In the genomic region with DNA sequence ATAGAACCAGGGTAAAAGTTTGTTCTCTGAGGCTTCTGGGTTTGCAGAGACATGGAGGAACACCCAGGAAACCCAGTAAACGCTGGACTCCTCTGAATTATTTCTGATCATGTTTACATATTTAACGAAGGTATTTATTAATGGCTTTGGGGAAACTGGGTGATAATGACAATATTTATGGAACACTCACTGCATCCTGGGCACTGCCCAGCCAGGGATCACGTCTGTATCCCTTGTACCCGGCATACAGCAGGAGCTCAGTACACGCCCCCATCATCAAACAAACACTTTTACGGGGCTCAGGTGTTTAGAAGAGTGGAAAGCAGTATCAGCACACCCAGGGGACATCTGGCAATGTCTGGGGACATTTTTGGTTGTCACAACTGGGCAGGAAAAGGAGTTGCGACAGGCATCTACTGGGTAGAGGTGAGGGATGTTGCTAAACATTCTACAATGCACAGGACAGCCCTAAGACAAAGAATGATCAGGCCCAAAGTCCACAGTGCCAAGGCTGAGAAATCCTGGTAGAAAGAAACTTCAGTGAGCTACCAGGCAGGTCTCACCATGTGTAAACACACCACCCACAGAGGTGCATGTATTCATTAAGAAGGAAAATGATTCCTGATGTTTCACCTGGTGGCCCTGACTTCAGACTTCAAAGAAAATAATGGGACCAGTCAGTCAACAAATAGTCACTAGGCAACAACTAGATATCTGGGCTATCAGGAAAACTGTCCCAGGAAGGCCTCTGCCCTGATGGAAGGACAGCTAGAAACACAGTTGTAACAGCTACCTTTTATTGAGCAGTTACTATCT, we compare ENCODE assay signal across 1 cellular context.
TF ChIP-seq lines count a peak whose summit lies in the region.

No MANE protein-coding gene starts in this region.

TF ChIP-seq in HepG2, 621 proteins besides CTCF, POLR2A, EP300 and RAD21 (continued from another document and continues in another):
- TF ChIP-seq, protein P1, sequence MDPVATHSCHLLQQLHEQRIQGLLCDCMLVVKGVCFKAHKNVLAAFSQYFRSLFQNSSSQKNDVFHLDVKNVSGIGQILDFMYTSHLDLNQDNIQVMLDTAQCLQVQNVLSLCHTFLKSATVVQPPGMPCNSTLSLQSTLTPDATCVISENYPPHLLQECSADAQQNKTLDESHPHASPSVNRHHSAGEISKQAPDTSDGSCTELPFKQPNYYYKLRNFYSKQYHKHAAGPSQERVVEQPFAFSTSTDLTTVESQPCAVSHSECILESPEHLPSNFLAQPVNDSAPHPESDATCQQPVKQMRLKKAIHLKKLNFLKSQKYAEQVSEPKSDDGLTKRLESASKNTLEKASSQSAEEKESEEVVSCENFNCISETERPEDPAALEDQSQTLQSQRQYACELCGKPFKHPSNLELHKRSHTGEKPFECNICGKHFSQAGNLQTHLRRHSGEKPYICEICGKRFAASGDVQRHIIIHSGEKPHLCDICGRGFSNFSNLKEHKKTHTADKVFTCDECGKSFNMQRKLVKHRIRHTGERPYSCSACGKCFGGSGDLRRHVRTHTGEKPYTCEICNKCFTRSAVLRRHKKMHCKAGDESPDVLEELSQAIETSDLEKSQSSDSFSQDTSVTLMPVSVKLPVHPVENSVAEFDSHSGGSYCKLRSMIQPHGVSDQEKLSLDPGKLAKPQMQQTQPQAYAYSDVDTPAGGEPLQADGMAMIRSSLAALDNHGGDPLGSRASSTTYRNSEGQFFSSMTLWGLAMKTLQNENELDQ (CRISPR knock-in tag; IDR thresholded peaks at IDR 0.05; ENCODE audit: borderline replicate concordance): no peak
- TF ChIP-seq ZNF775 (CRISPR knock-in tag; IDR thresholded peaks at IDR 0.05; ENCODE audit: borderline replicate concordance): no peak
- no peak for TF ChIP-seq ZNF773 (CRISPR knock-in tag; IDR thresholded peaks at IDR 0.05; ENCODE audit: borderline replicate concordance)
- peak; percentile 75; the same call in 1 of the 2 replicates for TF ChIP-seq HNF4G (IDR thresholded peaks at IDR 0.05; ENCODE audit: borderline replicate concordance, low read depth, low read length)
- TF ChIP-seq HNF4G (CRISPR knock-in tag; IDR thresholded peaks at IDR 0.05; ENCODE audit: borderline replicate concordance, low read depth): peak; percentile 56; the same call in 1 of the 2 replicates
- TF ChIP-seq ZNF841 (CRISPR knock-in tag; IDR thresholded peaks at IDR 0.05; ENCODE audit: borderline replicate concordance): no peak
- TF ChIP-seq, protein P2, sequence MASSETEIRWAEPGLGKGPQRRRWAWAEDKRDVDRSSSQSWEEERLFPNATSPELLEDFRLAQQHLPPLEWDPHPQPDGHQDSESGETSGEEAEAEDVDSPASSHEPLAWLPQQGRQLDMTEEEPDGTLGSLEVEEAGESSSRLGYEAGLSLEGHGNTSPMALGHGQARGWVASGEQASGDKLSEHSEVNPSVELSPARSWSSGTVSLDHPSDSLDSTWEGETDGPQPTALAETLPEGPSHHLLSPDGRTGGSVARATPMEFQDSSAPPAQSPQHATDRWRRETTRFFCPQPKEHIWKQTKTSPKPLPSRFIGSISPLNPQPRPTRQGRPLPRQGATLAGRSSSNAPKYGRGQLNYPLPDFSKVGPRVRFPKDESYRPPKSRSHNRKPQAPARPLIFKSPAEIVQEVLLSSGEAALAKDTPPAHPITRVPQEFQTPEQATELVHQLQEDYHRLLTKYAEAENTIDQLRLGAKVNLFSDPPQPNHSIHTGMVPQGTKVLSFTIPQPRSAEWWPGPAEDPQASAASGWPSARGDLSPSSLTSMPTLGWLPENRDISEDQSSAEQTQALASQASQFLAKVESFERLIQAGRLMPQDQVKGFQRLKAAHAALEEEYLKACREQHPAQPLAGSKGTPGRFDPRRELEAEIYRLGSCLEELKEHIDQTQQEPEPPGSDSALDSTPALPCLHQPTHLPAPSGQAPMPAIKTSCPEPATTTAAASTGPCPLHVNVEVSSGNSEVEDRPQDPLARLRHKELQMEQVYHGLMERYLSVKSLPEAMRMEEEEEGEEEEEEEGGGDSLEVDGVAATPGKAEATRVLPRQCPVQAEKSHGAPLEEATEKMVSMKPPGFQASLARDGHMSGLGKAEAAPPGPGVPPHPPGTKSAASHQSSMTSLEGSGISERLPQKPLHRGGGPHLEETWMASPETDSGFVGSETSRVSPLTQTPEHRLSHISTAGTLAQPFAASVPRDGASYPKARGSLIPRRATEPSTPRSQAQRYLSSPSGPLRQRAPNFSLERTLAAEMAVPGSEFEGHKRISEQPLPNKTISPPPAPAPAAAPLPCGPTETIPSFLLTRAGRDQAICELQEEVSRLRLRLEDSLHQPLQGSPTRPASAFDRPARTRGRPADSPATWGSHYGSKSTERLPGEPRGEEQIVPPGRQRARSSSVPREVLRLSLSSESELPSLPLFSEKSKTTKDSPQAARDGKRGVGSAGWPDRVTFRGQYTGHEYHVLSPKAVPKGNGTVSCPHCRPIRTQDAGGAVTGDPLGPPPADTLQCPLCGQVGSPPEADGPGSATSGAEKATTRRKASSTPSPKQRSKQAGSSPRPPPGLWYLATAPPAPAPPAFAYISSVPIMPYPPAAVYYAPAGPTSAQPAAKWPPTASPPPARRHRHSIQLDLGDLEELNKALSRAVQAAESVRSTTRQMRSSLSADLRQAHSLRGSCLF (CRISPR knock-in tag; IDR thresholded peaks at IDR 0.05; ENCODE audit: borderline replicate concordance): no peak
- no peak for TF ChIP-seq RELA (CRISPR knock-in tag; IDR thresholded peaks at IDR 0.05)
- peak; percentile 66; the same call in 1 of the 2 replicates for TF ChIP-seq DPF2 (CRISPR knock-in tag; IDR thresholded peaks at IDR 0.05; ENCODE audit: borderline replicate concordance, low read depth)
- TF ChIP-seq PCBP1 (IDR thresholded peaks at IDR 0.05; ENCODE audit: borderline replicate concordance, low read depth, low read length): no peak
- TF ChIP-seq, protein P3, sequence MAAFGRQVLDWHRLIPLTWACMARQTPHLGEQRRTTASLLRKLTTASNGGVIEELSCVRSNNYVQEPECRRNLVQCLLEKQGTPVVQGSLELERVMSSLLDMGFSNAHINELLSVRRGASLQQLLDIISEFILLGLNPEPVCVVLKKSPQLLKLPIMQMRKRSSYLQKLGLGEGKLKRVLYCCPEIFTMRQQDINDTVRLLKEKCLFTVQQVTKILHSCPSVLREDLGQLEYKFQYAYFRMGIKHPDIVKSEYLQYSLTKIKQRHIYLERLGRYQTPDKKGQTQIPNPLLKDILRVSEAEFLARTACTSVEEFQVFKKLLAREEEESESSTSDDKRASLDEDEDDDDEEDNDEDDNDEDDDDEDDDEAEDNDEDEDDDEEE (CRISPR knock-in tag; IDR thresholded peaks at IDR 0.05): no peak
- peak; percentile 86 for TF ChIP-seq ZNF12 (CRISPR knock-in tag; IDR thresholded peaks at IDR 0.05)
- TF ChIP-seq, protein P4, sequence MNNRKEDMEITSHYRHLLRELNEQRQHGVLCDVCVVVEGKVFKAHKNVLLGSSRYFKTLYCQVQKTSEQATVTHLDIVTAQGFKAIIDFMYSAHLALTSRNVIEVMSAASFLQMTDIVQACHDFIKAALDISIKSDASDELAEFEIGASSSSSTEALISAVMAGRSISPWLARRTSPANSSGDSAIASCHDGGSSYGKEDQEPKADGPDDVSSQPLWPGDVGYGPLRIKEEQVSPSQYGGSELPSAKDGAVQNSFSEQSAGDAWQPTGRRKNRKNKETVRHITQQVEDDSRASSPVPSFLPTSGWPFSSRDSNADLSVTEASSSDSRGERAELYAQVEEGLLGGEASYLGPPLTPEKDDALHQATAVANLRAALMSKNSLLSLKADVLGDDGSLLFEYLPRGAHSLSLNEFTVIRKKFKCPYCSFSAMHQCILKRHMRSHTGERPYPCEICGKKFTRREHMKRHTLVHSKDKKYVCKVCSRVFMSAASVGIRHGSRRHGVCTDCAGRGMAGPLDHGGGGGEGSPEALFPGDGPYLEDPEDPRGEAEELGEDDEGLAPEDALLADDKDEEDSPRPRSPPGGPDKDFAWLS (CRISPR knock-in tag; IDR thresholded peaks at IDR 0.05; ENCODE audit: borderline replicate concordance): no peak
- TF ChIP-seq HDAC6 (IDR thresholded peaks at IDR 0.05; ENCODE audit: low read depth, low read length): no peak
- no peak for TF ChIP-seq MTF1 (CRISPR knock-in tag; IDR thresholded peaks at IDR 0.05)
- TF ChIP-seq CBX5 (CRISPR knock-in tag; IDR thresholded peaks at IDR 0.05; ENCODE audit: borderline replicate concordance): 0 out of 2 replicates have a peak, but pooled peaks have one; percentile 42
- TF ChIP-seq DR1 (CRISPR knock-in tag; IDR thresholded peaks at IDR 0.05): no peak; the same call in 1 of the 2 replicates
- no peak for TF ChIP-seq ZNF564 (CRISPR knock-in tag; IDR thresholded peaks at IDR 0.05)
- TF ChIP-seq ZNF367 (CRISPR knock-in tag; IDR thresholded peaks at IDR 0.05; ENCODE audit: borderline replicate concordance): no peak
- TF ChIP-seq NFIB (CRISPR knock-in tag; IDR thresholded peaks at IDR 0.05; ENCODE audit: borderline replicate concordance): no peak
- no peak for TF ChIP-seq ZNF670 (CRISPR knock-in tag; IDR thresholded peaks at IDR 0.05; ENCODE audit: borderline replicate concordance)
- TF ChIP-seq SP2 (CRISPR knock-in tag; IDR thresholded peaks at IDR 0.05): no peak
- no peak for TF ChIP-seq ARID2 (CRISPR knock-in tag; IDR thresholded peaks at IDR 0.05; ENCODE audit: borderline replicate concordance)
- TF ChIP-seq TARDBP (CRISPR knock-in tag; IDR thresholded peaks at IDR 0.05): 0 out of 2 replicates have a peak, but pooled peaks have one; percentile 42
- TF ChIP-seq ZNF343 (CRISPR knock-in tag; IDR thresholded peaks at IDR 0.05): no peak
- TF ChIP-seq, protein P5, sequence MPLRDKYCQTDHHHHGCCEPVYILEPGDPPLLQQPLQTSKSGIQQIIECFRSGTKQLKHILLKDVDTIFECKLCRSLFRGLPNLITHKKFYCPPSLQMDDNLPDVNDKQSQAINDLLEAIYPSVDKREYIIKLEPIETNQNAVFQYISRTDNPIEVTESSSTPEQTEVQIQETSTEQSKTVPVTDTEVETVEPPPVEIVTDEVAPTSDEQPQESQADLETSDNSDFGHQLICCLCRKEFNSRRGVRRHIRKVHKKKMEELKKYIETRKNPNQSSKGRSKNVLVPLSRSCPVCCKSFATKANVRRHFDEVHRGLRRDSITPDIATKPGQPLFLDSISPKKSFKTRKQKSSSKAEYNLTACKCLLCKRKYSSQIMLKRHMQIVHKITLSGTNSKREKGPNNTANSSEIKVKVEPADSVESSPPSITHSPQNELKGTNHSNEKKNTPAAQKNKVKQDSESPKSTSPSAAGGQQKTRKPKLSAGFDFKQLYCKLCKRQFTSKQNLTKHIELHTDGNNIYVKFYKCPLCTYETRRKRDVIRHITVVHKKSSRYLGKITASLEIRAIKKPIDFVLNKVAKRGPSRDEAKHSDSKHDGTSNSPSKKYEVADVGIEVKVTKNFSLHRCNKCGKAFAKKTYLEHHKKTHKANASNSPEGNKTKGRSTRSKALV (CRISPR knock-in tag; IDR thresholded peaks at IDR 0.05): no peak
- peak; percentile 55; the same call in 1 of the 2 replicates for TF ChIP-seq KAT8 (CRISPR knock-in tag; IDR thresholded peaks at IDR 0.05)
- TF ChIP-seq, protein P6, sequence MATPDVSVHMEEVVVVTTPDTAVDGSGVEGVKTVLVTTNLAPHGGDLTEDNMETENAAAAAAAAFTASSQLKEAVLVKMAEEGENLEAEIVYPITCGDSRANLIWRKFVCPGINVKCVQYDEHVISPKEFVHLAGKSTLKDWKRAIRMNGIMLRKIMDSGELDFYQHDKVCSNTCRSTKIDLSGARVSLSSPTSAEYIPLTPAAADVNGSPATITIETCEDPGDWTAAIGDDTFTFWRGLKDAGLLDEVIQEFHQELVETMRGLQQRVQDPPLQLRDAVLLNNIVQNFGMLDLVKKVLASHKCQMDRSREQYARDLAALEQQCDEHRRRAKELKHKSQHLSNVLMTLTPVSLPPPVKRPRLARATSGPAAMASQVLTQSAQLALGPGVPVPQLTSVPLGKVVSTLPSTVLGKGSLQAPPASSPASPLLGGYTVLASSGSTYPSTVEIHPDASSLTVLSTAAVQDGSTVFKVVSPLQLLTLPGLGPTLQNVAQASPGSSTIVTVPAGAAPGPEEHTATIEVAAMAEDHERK (CRISPR knock-in tag; IDR thresholded peaks at IDR 0.05; ENCODE audit: low read depth): no peak
- no peak for TF ChIP-seq ZNF772 (CRISPR knock-in tag; IDR thresholded peaks at IDR 0.05)
- TF ChIP-seq, protein P7, sequence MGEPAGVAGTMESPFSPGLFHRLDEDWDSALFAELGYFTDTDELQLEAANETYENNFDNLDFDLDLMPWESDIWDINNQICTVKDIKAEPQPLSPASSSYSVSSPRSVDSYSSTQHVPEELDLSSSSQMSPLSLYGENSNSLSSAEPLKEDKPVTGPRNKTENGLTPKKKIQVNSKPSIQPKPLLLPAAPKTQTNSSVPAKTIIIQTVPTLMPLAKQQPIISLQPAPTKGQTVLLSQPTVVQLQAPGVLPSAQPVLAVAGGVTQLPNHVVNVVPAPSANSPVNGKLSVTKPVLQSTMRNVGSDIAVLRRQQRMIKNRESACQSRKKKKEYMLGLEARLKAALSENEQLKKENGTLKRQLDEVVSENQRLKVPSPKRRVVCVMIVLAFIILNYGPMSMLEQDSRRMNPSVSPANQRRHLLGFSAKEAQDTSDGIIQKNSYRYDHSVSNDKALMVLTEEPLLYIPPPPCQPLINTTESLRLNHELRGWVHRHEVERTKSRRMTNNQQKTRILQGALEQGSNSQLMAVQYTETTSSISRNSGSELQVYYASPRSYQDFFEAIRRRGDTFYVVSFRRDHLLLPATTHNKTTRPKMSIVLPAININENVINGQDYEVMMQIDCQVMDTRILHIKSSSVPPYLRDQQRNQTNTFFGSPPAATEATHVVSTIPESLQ (CRISPR knock-in tag; conservative IDR thresholded peaks at IDR 0.05): no peak
- no peak for TF ChIP-seq BRD4 (CRISPR knock-in tag; IDR thresholded peaks at IDR 0.05)
- TF ChIP-seq, protein P8, sequence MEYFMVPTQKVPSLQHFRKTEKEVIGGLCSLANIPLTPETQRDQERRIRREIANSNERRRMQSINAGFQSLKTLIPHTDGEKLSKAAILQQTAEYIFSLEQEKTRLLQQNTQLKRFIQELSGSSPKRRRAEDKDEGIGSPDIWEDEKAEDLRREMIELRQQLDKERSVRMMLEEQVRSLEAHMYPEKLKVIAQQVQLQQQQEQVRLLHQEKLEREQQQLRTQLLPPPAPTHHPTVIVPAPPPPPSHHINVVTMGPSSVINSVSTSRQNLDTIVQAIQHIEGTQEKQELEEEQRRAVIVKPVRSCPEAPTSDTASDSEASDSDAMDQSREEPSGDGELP (IDR thresholded peaks at IDR 0.05; ENCODE audit: borderline replicate concordance, low read depth): peak; percentile 78; the same call in 1 of the 2 replicates
- no peak for TF ChIP-seq ZSCAN30 (CRISPR knock-in tag; IDR thresholded peaks at IDR 0.05)
- no peak for TF ChIP-seq KDM1A (CRISPR knock-in tag; IDR thresholded peaks at IDR 0.05)
- TF ChIP-seq FOXJ3 (CRISPR knock-in tag; IDR thresholded peaks at IDR 0.05; ENCODE audit: borderline replicate concordance): peak; percentile 79
- peak; percentile 62 for TF ChIP-seq THAP11 (CRISPR knock-in tag; IDR thresholded peaks at IDR 0.05)
- TF ChIP-seq NR1H2 (CRISPR knock-in tag; IDR thresholded peaks at IDR 0.05; ENCODE audit: borderline replicate concordance, low read depth): no peak
- TF ChIP-seq KLF13 (CRISPR knock-in tag; IDR thresholded peaks at IDR 0.05): no peak
- no peak for TF ChIP-seq GPN1 (CRISPR knock-in tag; IDR thresholded peaks at IDR 0.05; ENCODE audit: borderline replicate concordance)
- TF ChIP-seq GATA4 (IDR thresholded peaks at IDR 0.05; ENCODE audit: borderline replicate concordance, low read depth): no peak
